ENCODE assay signal across 20 cellular contexts in the genomic region with DNA sequence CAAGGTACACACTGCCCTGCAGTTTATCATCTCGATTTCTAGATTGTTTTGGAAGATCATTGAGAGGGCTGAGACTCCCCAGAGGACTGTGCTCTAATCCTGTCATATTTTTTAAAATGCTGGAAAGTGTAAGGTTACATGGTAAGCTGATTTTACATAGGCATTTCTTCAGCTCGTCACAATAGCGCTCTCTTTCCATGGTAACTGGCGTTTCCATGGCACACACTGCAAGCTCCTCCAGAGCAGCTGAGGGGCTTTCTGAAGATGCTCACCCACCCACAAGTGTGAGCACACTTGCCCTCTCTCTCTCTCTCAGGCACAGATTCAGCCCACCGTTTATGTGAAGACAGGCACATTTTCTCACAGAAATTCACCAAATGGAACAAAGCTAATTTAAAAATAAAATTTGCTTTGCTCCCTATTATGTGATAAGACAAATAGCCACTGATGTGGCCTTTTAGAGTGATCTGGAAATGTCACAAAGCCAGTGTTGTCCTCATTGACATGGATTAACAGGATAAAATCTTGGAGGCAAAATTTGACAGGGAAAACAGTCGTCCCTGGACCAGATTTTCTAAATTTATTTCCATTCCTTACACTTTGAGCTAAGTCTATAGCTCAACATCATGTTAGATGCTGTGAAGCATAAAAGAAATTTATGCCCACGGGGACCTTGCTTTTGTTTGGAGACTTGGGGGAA.
"Had no signal": no experiment of that assay in that cellular context is flagged by ENCODE, and none has a peak within 500 bp of the region (broad histone marks: within the 10 kb centered on the region; RNA-seq: fewer than 3 reads in every experiment).

No MANE protein-coding gene starts in this region.

- H3K36me3 ChIP-seq: left ventricle myocardium inferior, right lobe of liver, stomach, thoracic aorta, upper lobe of right lung had no signal

- FAIRE-seq: keratinocyte had no signal

- H2AFZ ChIP-seq: hepatocyte had no signal

- H3K79me2 ChIP-seq: hepatocyte had no signal

- H3K9me3 ChIP-seq: left ventricle myocardium inferior, mucosa of descending colon, right lobe of liver, stomach, thoracic aorta, upper lobe of right lung had no signal

- ATAC-seq: activated CD8-positive, alpha-beta T cell treated with anti-CD3 and anti-CD28 coated beads for 36 hours; activated naive CD4-positive, alpha-beta T cell treated with anti-CD3 and anti-CD28 coated beads, Interleukin-2, amount 50 U/mL, for 72 hours; esophagus mucosa; mucosa of descending colon; naive thymus-derived CD4-positive, alpha-beta T cell; right lobe of liver; upper lobe of right lung; WTC11 had no signal

- H3K4me3 ChIP-seq: coronary artery, hepatocyte, left ventricle myocardium inferior, mucosa of descending colon, right lobe of liver, stomach, thoracic aorta, upper lobe of right lung had no signal

- DNase-seq: activated CD4-positive, alpha-beta T cell treated with anti-CD3 and anti-CD28 coated beads for 48 hours; activated CD8-positive, alpha-beta T cell treated with anti-CD3 and anti-CD28 coated beads for 36 hours; activated effector memory CD4-positive, alpha-beta T cell treated with anti-CD3 and anti-CD28 coated beads, Interleukin-2, amount 50 U/mL, for 16 hours; activated T-cell treated with anti-CD3 and anti-CD28 coated beads, Interleukin-2, amount 50 U/mL, for 48 hours; central memory CD4-positive, alpha-beta T cell; left ventricle myocardium inferior; mucosa of descending colon; naive thymus-derived CD4-positive, alpha-beta T cell; right lobe of liver; stimulated activated CD4-positive, alpha-beta T cell treated with anti-CD3 and anti-CD28 coated beads, Interleukin-2, amount 100 ng/mL, for 24 hours; stomach; T-helper 2 cell; upper lobe of right lung had no signal

- H3K4me2 ChIP-seq: hepatocyte had no signal

- H3K27ac ChIP-seq: coronary artery, hepatocyte, left ventricle myocardium inferior, right lobe of liver, stomach, thoracic aorta, upper lobe of right lung had no signal

- H3K4me1 ChIP-seq: left ventricle myocardium inferior, right lobe of liver, upper lobe of right lung had no signal

- H3K27me3 ChIP-seq: hepatocyte, right lobe of liver, stomach, upper lobe of right lung had no signal
